ENCODE assay signal across 30 cellular contexts in genomic region chr7:34425194-34425593, GRCh38.
"Had no signal": no experiment of that assay in that cellular context is flagged by ENCODE, and none has a peak within 500 bp of the region (broad histone marks: within the 10 kb centered on the region; RNA-seq: fewer than 3 reads in every experiment).

No MANE protein-coding gene starts in this region.

- DNase-seq: activated CD4-positive, alpha-beta memory T cell treated with anti-CD3 and anti-CD28 coated beads, Interleukin-2, amount 10 ng/mL, durations not matched to agents 7 days and 5 days; activated CD4-positive, alpha-beta T cell treated with anti-CD3 and anti-CD28 coated beads, Interleukin-2, amount 10 ng/mL, durations not matched to agents 24 days and 14 days; activated CD4-positive, CD25-positive, alpha-beta regulatory T cell treated with anti-CD3 and anti-CD28 coated beads, Interleukin-2, amount 50 U/mL, for 72 hours; activated gamma-delta T cell treated with Interleukin-2 at 50 U/mL for 16 hours; activated naive CD8-positive, alpha-beta T cell treated with anti-CD3 and anti-CD28 coated beads, Interleukin-2, amount 50 U/mL, for 24 hours; activated T-cell treated with anti-CD3 and anti-CD28 coated beads, Interleukin-2, amount 50 U/mL, for 4 hours; amygdala; central memory CD4-positive, alpha-beta T cell; effector CD4-positive, alpha-beta T cell; gastrocnemius medialis; glutamatergic neuron; islet precursor cell; left cardiac atrium; naive thymus-derived CD8-positive, alpha-beta T cell; nucleus accumbens; pancreas; stimulated activated CD4-positive, alpha-beta T cell treated with anti-CD3 and anti-CD28 coated beads, Interleukin-1b, Interleukin-23, amount 100 ng/mL, for 48 hours; stimulated activated CD4-positive, alpha-beta T cell treated with anti-CD3 and anti-CD28 coated beads, Interleukin-4, amount 100 ng/mL, for 4 hours; stimulated activated CD8-positive, alpha-beta memory T cell treated with anti-CD3 and anti-CD28 coated beads, Interleukin-4, amount 100 ng/mL, for 48 hours; stimulated activated naive B cell treated with anti-CD40 and anti-IgM and Interleukin-4, amounts not matched to agents 10 μg/mL and 1 μg/mL and 100 μg/mL, for 72 hours; T-helper 2 cell; uterus had no signal

- H3K9me3 ChIP-seq: gastrocnemius medialis, pancreas, prostate gland, tibial nerve, uterus had no signal

- H3K36me3 ChIP-seq: gastrocnemius medialis, pancreas, prostate gland, tibial nerve, uterus had no signal

- H3K27ac ChIP-seq: gastrocnemius medialis, pancreas, prostate gland, tibial nerve, uterus had no signal

- H3K27me3 Mint-ChIP-seq: activated CD4-positive, alpha-beta memory T cell treated with anti-CD3 and anti-CD28 coated beads, Interleukin-2, amount 10 ng/mL, durations not matched to agents 7 days and 5 days; activated CD4-positive, alpha-beta T cell treated with anti-CD3 and anti-CD28 coated beads, Interleukin-2, amount 10 ng/mL, durations not matched to agents 24 days and 14 days; activated naive CD4-positive, alpha-beta T cell treated with anti-CD3 and anti-CD28 coated beads, Interleukin-2, amount 50 U/mL, for 24 hours; activated naive CD8-positive, alpha-beta T cell treated with anti-CD3 and anti-CD28 coated beads, Interleukin-2, amount 50 U/mL, for 24 hours; dendritic cell treated with granulocyte-macrophage colony-stimulating factor and Interleukin-4, amounts not matched to agents 40 ng/mL and 50 ng/mL, for 4 days; memory B cell; naive thymus-derived CD8-positive, alpha-beta T cell; stimulated activated naive B cell treated with anti-CD40 and anti-IgM and Interleukin-4, amounts not matched to agents 10 μg/mL and 1 μg/mL and 100 μg/mL, for 72 hours had no signal

- H3K4me1 Mint-ChIP-seq: activated CD4-positive, alpha-beta memory T cell treated with anti-CD3 and anti-CD28 coated beads, Interleukin-2, amount 10 ng/mL, durations not matched to agents 7 days and 5 days; activated CD4-positive, alpha-beta T cell treated with anti-CD3 and anti-CD28 coated beads, Interleukin-2, amount 10 ng/mL, durations not matched to agents 24 days and 14 days; activated naive CD4-positive, alpha-beta T cell treated with anti-CD3 and anti-CD28 coated beads, Interleukin-2, amount 50 U/mL, for 24 hours; activated naive CD8-positive, alpha-beta T cell treated with anti-CD3 and anti-CD28 coated beads, Interleukin-2, amount 50 U/mL, for 24 hours; activated T-helper 17 cell treated with anti-CD3 and anti-CD28 coated beads, Interleukin-2, amount 50 U/mL, for 72 hours; memory B cell; naive thymus-derived CD8-positive, alpha-beta T cell; stimulated activated naive B cell treated with anti-CD40 and anti-IgM and Interleukin-4, amounts not matched to agents 10 μg/mL and 1 μg/mL and 100 μg/mL, for 72 hours had no signal

- H3K9me3 Mint-ChIP-seq: activated CD4-positive, alpha-beta memory T cell treated with anti-CD3 and anti-CD28 coated beads, Interleukin-2, amount 10 ng/mL, durations not matched to agents 7 days and 5 days; activated CD4-positive, alpha-beta T cell treated with anti-CD3 and anti-CD28 coated beads, Interleukin-2, amount 10 ng/mL, durations not matched to agents 24 days and 14 days; activated naive CD4-positive, alpha-beta T cell treated with anti-CD3 and anti-CD28 coated beads, Interleukin-2, amount 50 U/mL, for 24 hours; activated naive CD8-positive, alpha-beta T cell treated with anti-CD3 and anti-CD28 coated beads, Interleukin-2, amount 50 U/mL, for 24 hours; activated T-cell treated with anti-CD3 and anti-CD28 coated beads, Interleukin-2, amount 50 U/mL, for 4 hours; memory B cell had no signal

- H3K4me2 ChIP-seq: smooth muscle cell had no signal

- H3K4me1 ChIP-seq: gastrocnemius medialis, pancreas, prostate gland, tibial nerve, uterus had no signal

- H3K36me3 Mint-ChIP-seq: activated naive CD4-positive, alpha-beta T cell treated with anti-CD3 and anti-CD28 coated beads, Interleukin-2, amount 50 U/mL, for 24 hours; memory B cell; naive thymus-derived CD8-positive, alpha-beta T cell; stimulated activated naive B cell treated with anti-CD40 and anti-IgM and Interleukin-4, amounts not matched to agents 10 μg/mL and 1 μg/mL and 100 μg/mL, for 72 hours had no signal

- H3K4me3 ChIP-seq: gastrocnemius medialis, pancreas, prostate gland, smooth muscle cell, tibial nerve, uterus had no signal

- ATAC-seq: activated naive CD8-positive, alpha-beta T cell treated with anti-CD3 and anti-CD28 coated beads, Interleukin-2, amount 50 U/mL, for 24 hours; activated T-cell treated with anti-CD3 and anti-CD28 coated beads, Interleukin-2, amount 50 U/mL, for 4 hours; activated T-helper 17 cell treated with anti-CD3 and anti-CD28 coated beads, Interleukin-2, amount 50 U/mL, for 72 hours; gastrocnemius medialis; left cardiac atrium; naive thymus-derived CD8-positive, alpha-beta T cell; pancreas; stimulated activated naive B cell treated with anti-CD40 and anti-IgM and Interleukin-4, amounts not matched to agents 10 μg/mL and 1 μg/mL and 100 μg/mL, for 72 hours had no signal

- H3K4me3 Mint-ChIP-seq: activated CD4-positive, alpha-beta memory T cell treated with anti-CD3 and anti-CD28 coated beads, Interleukin-2, amount 10 ng/mL, durations not matched to agents 7 days and 5 days; activated CD4-positive, alpha-beta T cell treated with anti-CD3 and anti-CD28 coated beads, Interleukin-2, amount 10 ng/mL, durations not matched to agents 24 days and 14 days; activated naive CD4-positive, alpha-beta T cell treated with anti-CD3 and anti-CD28 coated beads, Interleukin-2, amount 50 U/mL, for 24 hours; activated naive CD8-positive, alpha-beta T cell treated with anti-CD3 and anti-CD28 coated beads, Interleukin-2, amount 50 U/mL, for 24 hours; activated T-cell treated with anti-CD3 and anti-CD28 coated beads, Interleukin-2, amount 50 U/mL, for 4 hours; activated T-helper 17 cell treated with anti-CD3 and anti-CD28 coated beads, Interleukin-2, amount 50 U/mL, for 72 hours; dendritic cell treated with granulocyte-macrophage colony-stimulating factor and Interleukin-4, amounts not matched to agents 40 ng/mL and 50 ng/mL, for 4 days; memory B cell; naive thymus-derived CD8-positive, alpha-beta T cell; neural crest cell; stimulated activated naive B cell treated with anti-CD40 and anti-IgM and Interleukin-4, amounts not matched to agents 10 μg/mL and 1 μg/mL and 100 μg/mL, for 72 hours had no signal

- H3K27ac Mint-ChIP-seq: activated CD4-positive, alpha-beta memory T cell treated with anti-CD3 and anti-CD28 coated beads, Interleukin-2, amount 10 ng/mL, durations not matched to agents 7 days and 5 days; activated CD4-positive, alpha-beta T cell treated with anti-CD3 and anti-CD28 coated beads, Interleukin-2, amount 10 ng/mL, durations not matched to agents 24 days and 14 days; activated naive CD4-positive, alpha-beta T cell treated with anti-CD3 and anti-CD28 coated beads, Interleukin-2, amount 50 U/mL, for 24 hours; activated naive CD8-positive, alpha-beta T cell treated with anti-CD3 and anti-CD28 coated beads, Interleukin-2, amount 50 U/mL, for 24 hours; activated T-helper 17 cell treated with anti-CD3 and anti-CD28 coated beads, Interleukin-2, amount 50 U/mL, for 72 hours; dendritic cell treated with granulocyte-macrophage colony-stimulating factor and Interleukin-4, amounts not matched to agents 40 ng/mL and 50 ng/mL, for 4 days; memory B cell; naive thymus-derived CD8-positive, alpha-beta T cell; stimulated activated naive B cell treated with anti-CD40 and anti-IgM and Interleukin-4, amounts not matched to agents 10 μg/mL and 1 μg/mL and 100 μg/mL, for 72 hours had no signal

- H3K27me3 ChIP-seq: gastrocnemius medialis, pancreas, tibial nerve, uterus had no signal
